ENCODE assay signal across 14 cellular contexts in the genomic region with DNA sequence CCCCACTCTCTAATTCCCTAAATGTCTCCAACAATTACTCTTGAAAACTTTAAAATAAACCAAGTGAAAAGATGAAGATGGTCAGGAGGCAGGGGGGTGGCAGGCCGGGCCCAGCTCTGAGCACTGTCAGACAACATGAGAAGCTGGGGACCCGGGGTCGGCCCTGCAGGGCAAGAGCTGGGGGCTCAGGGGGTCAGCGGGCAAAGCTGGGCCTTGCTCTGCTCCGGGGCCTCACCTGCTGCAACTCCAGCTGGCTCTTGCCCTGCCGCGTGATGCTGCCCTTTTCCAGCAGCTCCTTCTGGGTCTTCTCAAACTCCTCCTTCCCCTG. TPM values are rescaled to one million over a fixed set of nuclear protein-coding genes. Genes with fewer than 3 reads are reported as not detected.
DNase-seq lines count a peak whose midpoint lies in the region; ATAC-seq and TF ChIP-seq lines count a peak whose summit lies in the region.
"Had no signal": no experiment of that assay in that cellular context is flagged by ENCODE, and none has a peak within 500 bp of the region (broad histone marks: within the 10 kb centered on the region; RNA-seq: fewer than 3 reads in every experiment).

No MANE protein-coding gene starts in this region.

- TF ChIP-seq CTCF in SK-N-SH (IDR thresholded peaks at IDR 0.05) (no peak), brain (conservative IDR thresholded peaks at IDR 0.05) (no peak), tibial nerve (IDR thresholded peaks at IDR 0.05) (no peak)

- peaks cover 93% of the 10 kb centered on the region for H3K79me2 ChIP-seq in SK-N-SH (ENCODE audit: insufficient read depth)

- H3K4me1 ChIP-seq in SK-N-SH (ENCODE audit: control insufficient read depth in 1 of 2, insufficient read depth in 2 of 2, low read depth in 1 of 2, low read length in 1 of 2) (peaks cover 18% of the 10 kb centered on the region in 2 experiments; a peak in 3 of 4 replicates), muscle layer of colon (ENCODE audit: insufficient read depth, low read length) (peaks cover 23% of the 10 kb centered on the region), tibial nerve (peaks cover 0 to 40% (median 19%) of the 10 kb centered on the region in 4 donors)

- 58% methylated on average over 2 of the region's 7 CpGs for WGBS in SK-N-SH (ENCODE audit: low lambda C conversion rate)
- WGBS in tibial nerve, 2 donors: 50 to 73% methylated on average over 4 to 7 of the region's 7 CpGs

- peak overlapping the region; percentile 86 to 94 (median 87) for H3K27ac Mint-ChIP-seq in brain

- H3K9me3 ChIP-seq in SK-N-SH (no peaks in the 10 kb centered on the region), muscle layer of colon (ENCODE audit: low read length) (no peaks in the 10 kb centered on the region), tibial nerve (no peaks in the 10 kb centered on the region)
- H3K9me3 ChIP-seq: ovary had no signal

- no peaks in the 10 kb centered on the region for H3K9me2 ChIP-seq in SK-N-SH

- DNase-seq in SK-N-SH (no peak), tibial nerve (ENCODE audit: low spot score in 2 of 2) (no peak)
- DNase-seq in activated CD8-positive, alpha-beta memory T cell treated with anti-CD3 and anti-CD28 coated beads, Interleukin-2, amount 50 U/mL, for 48 hours: no peak
- DNase-seq: cerebellar nuclear complex had no signal

- H3K27me3 Mint-ChIP-seq in brain: peaks cover 2% of the 10 kb centered on the region
- H3K27me3 Mint-ChIP-seq: activated naive CD8-positive, alpha-beta T cell had no signal

- H3K27me3 ChIP-seq in SK-N-SH (ENCODE audit: insufficient read depth): no peaks in the 10 kb centered on the region
- no peaks in the 10 kb centered on the region for H3K27me3 ChIP-seq in muscle layer of colon (ENCODE audit: control insufficient read depth in 1 of 2, insufficient read depth in 2 of 2, low read length in 2 of 2)
- no peaks in the 10 kb centered on the region for H3K27me3 ChIP-seq in tibial nerve
- H3K27me3 ChIP-seq: ovary had no signal

- H4K20me1 ChIP-seq in SK-N-SH (ENCODE audit: insufficient read depth): peaks cover 86% of the 10 kb centered on the region

- peaks cover 29% of the 10 kb centered on the region for H3K36me3 Mint-ChIP-seq in brain
- H3K36me3 Mint-ChIP-seq: activated naive CD8-positive, alpha-beta T cell had no signal

- H3K36me3 ChIP-seq in SK-N-SH (replicated peaks in 1 of 2; ENCODE audit: control insufficient read depth in 1 of 2, insufficient read depth in 2 of 2, low read length in 1 of 2) (peaks cover 52 to 53% of the 10 kb centered on the region in 2 experiments), muscle layer of colon (ENCODE audit: insufficient read depth, low read length) (peaks cover 25% of the 10 kb centered on the region), tibial nerve (peaks cover 6 to 71% (median 7%) of the 10 kb centered on the region in 3 donors)
- H3K36me3 ChIP-seq: ovary had no signal

- H3K4me1 Mint-ChIP-seq in brain: peaks cover 10% of the 10 kb centered on the region

- H3K9ac ChIP-seq in SK-N-SH (no peak overlapping the region), muscle layer of colon (ENCODE audit: low read length) (no peak overlapping the region)

- TF ChIP-seq EP300 in SK-N-SH (IDR thresholded peaks at IDR 0.05; ENCODE audit: borderline replicate concordance in 1 of 2, low read depth in 1 of 2, low read length in 1 of 2): no peak
- TF ChIP-seq EP300 in tibial nerve (IDR thresholded peaks at IDR 0.05): no peak

- CTCF ChIA-PET in SK-N-SH (lab: Yijun Ruan, JAX): interaction anchor here (0.6 to 5.4 kb wide), 58 partner anchors 12 to 331 kb away, joined by 3 to 72 read pairs (median 6); partner anchors contain the start of gene CFDP1

- no peak for TF ChIP-seq RAD21 in SK-N-SH (IDR thresholded peaks at IDR 0.05; ENCODE audit: low read length)

- ATAC-seq in SK-N-SH treated with all-trans-retinoic acid at 6 μM for 48 hours (no peak), HG03175 (IDR thresholded peaks at IDR 0.05; ENCODE audit: unreplicated experiment) (no peak), GM18505 (IDR thresholded peaks at IDR 0.05; ENCODE audit: unreplicated experiment) (no peak)

- TF ChIP-seq POLR2A in tibial nerve (IDR thresholded peaks at IDR 0.05) (no peak), GM18505 (IDR thresholded peaks at IDR 0.05; ENCODE audit: borderline replicate concordance, extremely low read depth, insufficient read depth, insufficient read length) (no peak)

- POLR2A ChIA-PET in SK-N-SH (lab: Yijun Ruan, JAX): interaction anchor here (1.3 kb wide), 1 partner anchor 152 kb away, joined by 5 read pairs; no protein-coding TSS in a partner anchor

- H3K27ac ChIP-seq in SK-N-SH (ENCODE audit: low read depth in 2 of 2, low read length in 1 of 2): peak overlapping the region in 1 of 2 experiments; percentile 57; a peak in 1 of 4 replicates
- H3K27ac ChIP-seq in muscle layer of colon (ENCODE audit: low read depth, low read length): peak overlapping the region; percentile 24
- peak overlapping the region in 3 of 4 donors; percentile 10 to 51 (median 48) for H3K27ac ChIP-seq in tibial nerve

- H3K9me3 Mint-ChIP-seq in brain: no peaks in the 10 kb centered on the region

- H2AFZ ChIP-seq in SK-N-SH (ENCODE audit: low read depth): no peak overlapping the region

- H3K4me3 ChIP-seq in SK-N-SH (ENCODE audit: low read depth in 2 of 2, low read length in 1 of 2) (no peak overlapping the region; a peak in 1 of 4 replicates), muscle layer of colon (ENCODE audit: low read depth in 1 of 2, low read length in 2 of 2) (no peak overlapping the region), tibial nerve (no peak overlapping the region)
- H3K4me3 ChIP-seq: ovary had no signal

- H3F3A ChIP-seq in SK-N-SH (replicated peaks; ENCODE audit: insufficient read depth): peaks cover 39% of the 10 kb centered on the region

- no peak overlapping the region for H3K4me3 Mint-ChIP-seq in brain
- H3K4me3 Mint-ChIP-seq: activated naive CD8-positive, alpha-beta T cell had no signal

- 0 out of 2 replicates have a peak overlapping the region, but pooled peaks have one; percentile 44 for H3K4me2 ChIP-seq in SK-N-SH

TF ChIP-seq in SK-N-SH, 30 proteins besides CTCF, POLR2A, EP300 and RAD21 (continues in another document):
- TF ChIP-seq RFX5 (IDR thresholded peaks at IDR 0.05; ENCODE audit: low read length): no peak

TF ChIP-seq in SK-N-SH treated with all-trans-retinoic acid at 6 μM for 48 hours, 23 proteins besides CTCF, POLR2A, EP300 and RAD21:
- TF ChIP-seq, protein P1, sequence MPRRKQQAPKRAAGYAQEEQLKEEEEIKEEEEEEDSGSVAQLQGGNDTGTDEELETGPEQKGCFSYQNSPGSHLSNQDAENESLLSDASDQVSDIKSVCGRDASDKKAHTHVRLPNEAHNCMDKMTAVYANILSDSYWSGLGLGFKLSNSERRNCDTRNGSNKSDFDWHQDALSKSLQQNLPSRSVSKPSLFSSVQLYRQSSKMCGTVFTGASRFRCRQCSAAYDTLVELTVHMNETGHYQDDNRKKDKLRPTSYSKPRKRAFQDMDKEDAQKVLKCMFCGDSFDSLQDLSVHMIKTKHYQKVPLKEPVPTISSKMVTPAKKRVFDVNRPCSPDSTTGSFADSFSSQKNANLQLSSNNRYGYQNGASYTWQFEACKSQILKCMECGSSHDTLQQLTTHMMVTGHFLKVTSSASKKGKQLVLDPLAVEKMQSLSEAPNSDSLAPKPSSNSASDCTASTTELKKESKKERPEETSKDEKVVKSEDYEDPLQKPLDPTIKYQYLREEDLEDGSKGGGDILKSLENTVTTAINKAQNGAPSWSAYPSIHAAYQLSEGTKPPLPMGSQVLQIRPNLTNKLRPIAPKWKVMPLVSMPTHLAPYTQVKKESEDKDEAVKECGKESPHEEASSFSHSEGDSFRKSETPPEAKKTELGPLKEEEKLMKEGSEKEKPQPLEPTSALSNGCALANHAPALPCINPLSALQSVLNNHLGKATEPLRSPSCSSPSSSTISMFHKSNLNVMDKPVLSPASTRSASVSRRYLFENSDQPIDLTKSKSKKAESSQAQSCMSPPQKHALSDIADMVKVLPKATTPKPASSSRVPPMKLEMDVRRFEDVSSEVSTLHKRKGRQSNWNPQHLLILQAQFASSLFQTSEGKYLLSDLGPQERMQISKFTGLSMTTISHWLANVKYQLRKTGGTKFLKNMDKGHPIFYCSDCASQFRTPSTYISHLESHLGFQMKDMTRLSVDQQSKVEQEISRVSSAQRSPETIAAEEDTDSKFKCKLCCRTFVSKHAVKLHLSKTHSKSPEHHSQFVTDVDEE (CRISPR knock-in tag; IDR thresholded peaks at IDR 0.05): no peak
- TF ChIP-seq ZFP30 (CRISPR knock-in tag; IDR thresholded peaks at IDR 0.05): no peak
- TF ChIP-seq, protein P2, sequence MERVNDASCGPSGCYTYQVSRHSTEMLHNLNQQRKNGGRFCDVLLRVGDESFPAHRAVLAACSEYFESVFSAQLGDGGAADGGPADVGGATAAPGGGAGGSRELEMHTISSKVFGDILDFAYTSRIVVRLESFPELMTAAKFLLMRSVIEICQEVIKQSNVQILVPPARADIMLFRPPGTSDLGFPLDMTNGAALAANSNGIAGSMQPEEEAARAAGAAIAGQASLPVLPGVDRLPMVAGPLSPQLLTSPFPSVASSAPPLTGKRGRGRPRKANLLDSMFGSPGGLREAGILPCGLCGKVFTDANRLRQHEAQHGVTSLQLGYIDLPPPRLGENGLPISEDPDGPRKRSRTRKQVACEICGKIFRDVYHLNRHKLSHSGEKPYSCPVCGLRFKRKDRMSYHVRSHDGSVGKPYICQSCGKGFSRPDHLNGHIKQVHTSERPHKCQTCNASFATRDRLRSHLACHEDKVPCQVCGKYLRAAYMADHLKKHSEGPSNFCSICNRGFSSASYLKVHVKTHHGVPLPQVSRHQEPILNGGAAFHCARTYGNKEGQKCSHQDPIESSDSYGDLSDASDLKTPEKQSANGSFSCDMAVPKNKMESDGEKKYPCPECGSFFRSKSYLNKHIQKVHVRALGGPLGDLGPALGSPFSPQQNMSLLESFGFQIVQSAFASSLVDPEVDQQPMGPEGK (CRISPR knock-in tag; IDR thresholded peaks at IDR 0.05; ENCODE audit: borderline replicate concordance): no peak

RNA-seq across cellular contexts. Expression of gene CTRB1, which starts 14.8 kb away (rescaled TPM):
- polyA plus RNA-seq in SK-N-SH (2012; rRNA removed): not detected in 2 replicates
- polyA plus RNA-seq in SK-N-SH (2012; cell fraction: cytosol; rRNA removed): not detected in 2 replicates
- polyA plus RNA-seq in SK-N-SH (2012; cell fraction: nucleus; rRNA removed): not detected in 2 replicates
- polyA plus RNA-seq in brain (ENCODE audit: insufficient read depth, low read depth, low replicate concordance): not detected
- total RNA-seq in tibial nerve: 10 to 100 TPM in 1 of 4 donors, 1 to 10 TPM in 2, under 1 TPM in 1; 0.59 to 24.3 (median 1.2) TPM
- total RNA-seq: Daoy, glomerular endothelial cell, LHCN-M2 had no signal
- polyA plus RNA-seq: ovary had no signal

RNA-seq across cellular contexts. Expression of gene BCAR1, which starts 17.8 kb away (rescaled TPM):
- polyA plus RNA-seq in SK-N-SH (2012; rRNA removed) (29.2 and 45.1 TPM in 2 replicates), brain (ENCODE audit: insufficient read depth, low read depth, low replicate concordance) (76.8 TPM)
- polyA plus RNA-seq in SK-N-SH (2012; cell fraction: cytosol; rRNA removed): 18.4 and 30.6 TPM in 2 replicates
- 120 and 189 TPM in 2 replicates for polyA plus RNA-seq in SK-N-SH (2012; cell fraction: nucleus; rRNA removed)
- 10 to 100 TPM; 41.0 to 57.3 (median 42.9) TPM for total RNA-seq in tibial nerve

RNA-seq across cellular contexts. Expression of gene CTRB2, which starts 26.6 kb away (rescaled TPM):
- polyA plus RNA-seq in SK-N-SH (2012; rRNA removed) (not detected in 2 replicates), brain (ENCODE audit: insufficient read depth, low read depth, low replicate concordance) (not detected)
- not detected in 2 replicates for polyA plus RNA-seq in SK-N-SH (2012; cell fraction: cytosol; rRNA removed)
- polyA plus RNA-seq in SK-N-SH (2012; cell fraction: nucleus; rRNA removed): 0.04 TPM in 1 of 2 replicates, not detected in the other
- 10 to 100 TPM in 3 of 4 donors, 1 to 10 TPM in 1; 4.2 to 45.0 (median 15.5) TPM for total RNA-seq in tibial nerve
- total RNA-seq: Daoy, glomerular endothelial cell, LHCN-M2 had no signal
